9 cellular contexts compared by ENCODE assay signal in genomic region chr19:18762125-18763023, GRCh38. TPM values are rescaled to one million over a fixed set of nuclear protein-coding genes. Genes with fewer than 3 reads are reported as not detected.
A peak's percentile ranks its signal among the peaks of the same experiment; 100 is the strongest.
DNase-seq lines count a peak whose midpoint lies in the region; ATAC-seq and TF ChIP-seq lines count a peak whose summit lies in the region.
"Had no signal": no experiment of that assay in that cellular context is flagged by ENCODE, and none has a peak within 500 bp of the region (broad histone marks: within the 10 kb centered on the region; RNA-seq: fewer than 3 reads in every experiment).

No MANE protein-coding gene starts in this region.

- no peak overlapping the region for H3K4me3 ChIP-seq in WERI-Rb-1 (ENCODE audit: low read depth, low read length)
- no peak overlapping the region for H3K4me3 ChIP-seq in hepatocyte
- peak overlapping the region in 1 of 2 donors; percentile 47 for H3K4me3 ChIP-seq in stomach smooth muscle (ENCODE audit: low read length in 2 of 2)

- H3K9me2 ChIP-seq in hepatocyte (replicated peaks; ENCODE audit: insufficient read depth): no peaks in the 10 kb centered on the region

- DNase-seq in M059J (ENCODE audit: low read depth) (peak; percentile 87), WERI-Rb-1 (peak; percentile 70), hepatocyte (ENCODE audit: low spot score) (peak; percentile 79)
- DNase-seq in stimulated activated naive CD4-positive, alpha-beta T cell treated with Interleukin-2 at 50 U/mL for 16 hours (lab: John Stamatoyannopoulos, UW): no peak
- no peak for DNase-seq in stimulated activated CD4-positive, alpha-beta T cell treated with anti-CD3 and anti-CD28 coated beads, Interleukin-12 subunit alpha, Interleukin-12 subunit beta, amount 100 ng/mL, for 4 hours
- DNase-seq in activated naive CD8-positive, alpha-beta T cell treated with anti-CD3 and anti-CD28 coated beads, Interleukin-2, amount 50 U/mL, for 24 hours: no peak

- H3K36me3 Mint-ChIP-seq in activated naive CD8-positive, alpha-beta T cell treated with anti-CD3 and anti-CD28 coated beads, Interleukin-2, amount 50 U/mL, for 24 hours (ENCODE audit: low read depth): no peaks in the 10 kb centered on the region

- H3K27me3 Mint-ChIP-seq in activated naive CD8-positive, alpha-beta T cell treated with anti-CD3 and anti-CD28 coated beads, Interleukin-2, amount 50 U/mL, for 24 hours: no peaks in the 10 kb centered on the region

- no peak overlapping the region for H3K27ac Mint-ChIP-seq in activated naive CD8-positive, alpha-beta T cell treated with anti-CD3 and anti-CD28 coated beads, Interleukin-2, amount 50 U/mL, for 24 hours

- no peaks in the 10 kb centered on the region for H3K9me3 Mint-ChIP-seq in activated naive CD8-positive, alpha-beta T cell treated with anti-CD3 and anti-CD28 coated beads, Interleukin-2, amount 50 U/mL, for 24 hours

- H3K9me3 ChIP-seq in WERI-Rb-1 (ENCODE audit: severe bottlenecking): no peaks in the 10 kb centered on the region
- H3K9me3 ChIP-seq in hepatocyte (ENCODE audit: low read depth): no peaks in the 10 kb centered on the region
- H3K9me3 ChIP-seq in stomach smooth muscle (ENCODE audit: control insufficient read depth in 2 of 2, low read length in 2 of 2): no peaks in the 10 kb centered on the region

- WGBS in hepatocyte (ENCODE audit: low lambda C conversion rate, missing lambda C conversion rate): 68% methylated on average over 29 of the region's 35 CpGs

- ATAC-seq in GM18519 (IDR thresholded peaks at IDR 0.05; ENCODE audit: low FRiP score, unreplicated experiment): no peak
- ATAC-seq in activated naive CD8-positive, alpha-beta T cell treated with anti-CD3 and anti-CD28 coated beads, Interleukin-2, amount 50 U/mL, for 24 hours: no peak

- no peak overlapping the region for H3K4me3 Mint-ChIP-seq in activated naive CD8-positive, alpha-beta T cell treated with anti-CD3 and anti-CD28 coated beads, Interleukin-2, amount 50 U/mL, for 24 hours

- peak overlapping the region; percentile 51 to 55 for H3K9ac ChIP-seq in stomach smooth muscle (ENCODE audit: low read length in 2 of 2)

- TF ChIP-seq CTCF in WERI-Rb-1 (IDR thresholded peaks at IDR 0.05; ENCODE audit: low read depth, low read length) (no peak), hepatocyte (IDR thresholded peaks at IDR 0.05; ENCODE audit: poor library complexity) (no peak)

- no peaks in the 10 kb centered on the region for H3K79me2 ChIP-seq in hepatocyte

- no peaks in the 10 kb centered on the region for H3K4me1 Mint-ChIP-seq in activated naive CD8-positive, alpha-beta T cell treated with anti-CD3 and anti-CD28 coated beads, Interleukin-2, amount 50 U/mL, for 24 hours

- no peaks in the 10 kb centered on the region for H4K20me1 ChIP-seq in hepatocyte (ENCODE audit: insufficient read depth, poor library complexity, severe bottlenecking)

- H3K4me1 ChIP-seq in hepatocyte (ENCODE audit: insufficient read depth): peaks cover 23% of the 10 kb centered on the region
- peaks cover 19% of the 10 kb centered on the region for H3K4me1 ChIP-seq in stomach smooth muscle (ENCODE audit: control insufficient read depth, insufficient read depth, low read length)

- H3K27ac ChIP-seq in WERI-Rb-1: peak overlapping the region; percentile 56
- H3K27ac ChIP-seq in hepatocyte: peak overlapping the region; percentile 88
- peak overlapping the region; percentile 84 for H3K27ac ChIP-seq in stomach smooth muscle (ENCODE audit: low read length)

- no peak overlapping the region for H2AFZ ChIP-seq in hepatocyte

- H3K4me2 ChIP-seq in hepatocyte: no peak overlapping the region

- H3K27me3 ChIP-seq in WERI-Rb-1 (ENCODE audit: insufficient read depth, low read depth, severe bottlenecking) (no peaks in the 10 kb centered on the region), hepatocyte (no peaks in the 10 kb centered on the region), stomach smooth muscle (ENCODE audit: control insufficient read depth in 1 of 2, insufficient read depth in 2 of 2, low read length in 2 of 2) (no peaks in the 10 kb centered on the region)

- H3K36me3 ChIP-seq in WERI-Rb-1 (no peaks in the 10 kb centered on the region; the same call in 1 of the 2 replicates), hepatocyte (replicated peaks; ENCODE audit: insufficient read depth, low read depth) (no peaks in the 10 kb centered on the region), stomach smooth muscle (ENCODE audit: control insufficient read depth in 2 of 2, insufficient read depth in 2 of 2, low read length in 2 of 2) (no peaks in the 10 kb centered on the region)

RNA-seq across cellular contexts. Expression of gene COMP, which starts 28.7 kb away (rescaled TPM):
- total RNA-seq in M059J (2014; rRNA removed; shearing (Covaris generic)): not detected in 2 replicates
- 2.8 and 3.0 TPM in 2 replicates for total RNA-seq in hepatocyte
- polyA plus RNA-seq in hepatocyte: 12.5 and 16.3 TPM in 2 replicates
- total RNA-seq: T-helper 1 cell treated with Interleukin-12 subunit alpha and Interleukin-12 subunit beta and Interleukin-4 antibody, amounts not matched to agents 30 ng/mL and 1 ng/mL, for 36 hours had no signal

Comparison
In these comparisons a context has a peak if more than half of its experiments do, and no peak if none do; other contexts are left out.
1. DNase-seq: peak in M059J (single experiment), WERI-Rb-1 (single experiment) and hepatocyte (single experiment); none in stimulated activated naive CD4-positive, alpha-beta T cell treated with Interleukin-2 at 50 U/mL for 16 hours (single experiment), stimulated activated CD4-positive, alpha-beta T cell treated with anti-CD3 and anti-CD28 coated beads, Interleukin-12 subunit alpha, Interleukin-12 subunit beta, amount 100 ng/mL, for 4 hours (single experiment) and activated naive CD8-positive, alpha-beta T cell treated with anti-CD3 and anti-CD28 coated beads, Interleukin-2, amount 50 U/mL, for 24 hours (single experiment).
2. Peak in every context shown above with its lines, with median percentiles within 50 percentile points of each other: H3K27ac ChIP-seq.